ENCODE assay signal across 11 cellular contexts in the genomic region with DNA sequence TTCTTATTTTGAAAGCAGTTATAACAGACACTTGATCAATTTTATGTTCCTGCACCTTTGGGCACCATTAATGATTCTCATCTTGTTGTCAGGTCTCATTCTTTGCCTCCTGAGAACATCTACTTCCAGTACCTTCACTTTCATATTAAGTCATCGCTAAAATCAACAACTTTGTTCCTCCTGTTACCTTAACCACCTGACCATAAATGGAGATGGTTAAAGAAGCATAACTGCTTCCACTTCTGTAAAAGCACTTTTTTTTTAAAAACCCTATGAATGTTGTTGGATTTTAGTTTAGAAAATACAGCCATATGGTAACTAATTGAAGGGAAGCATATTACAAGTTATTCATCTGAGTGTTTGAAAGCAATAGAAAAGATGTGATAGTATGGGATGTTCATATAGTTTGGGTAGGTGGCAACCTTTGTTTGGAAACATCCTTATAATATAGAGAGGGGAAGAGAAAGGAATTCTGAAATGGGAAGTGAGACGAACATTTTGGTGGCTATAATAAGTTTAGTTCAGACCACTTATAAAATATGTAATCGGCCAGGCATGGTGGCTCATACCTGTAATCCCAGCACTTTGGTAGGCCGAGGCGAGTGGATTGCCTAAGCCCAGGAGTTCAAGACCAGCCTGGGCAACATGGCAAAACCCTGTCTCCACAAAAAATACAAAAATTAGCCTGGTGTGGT. TPM values are rescaled to one million over a fixed set of nuclear protein-coding genes. Genes with fewer than 3 reads are reported as not detected.
DNase-seq lines count a peak whose midpoint lies in the region; ATAC-seq and TF ChIP-seq lines count a peak whose summit lies in the region.
"Had no signal": no experiment of that assay in that cellular context is flagged by ENCODE, and none has a peak within 500 bp of the region (broad histone marks: within the 10 kb centered on the region; RNA-seq: fewer than 3 reads in every experiment).

No MANE protein-coding gene starts in this region.

- H3K4me3 Mint-ChIP-seq in activated CD4-positive, alpha-beta T cell treated with anti-CD3 and anti-CD28 coated beads for 36 hours = no peak overlapping the region
- peak overlapping the region; percentile 33 to 91 (median 74) for H3K4me3 Mint-ChIP-seq in naive B cell
- H3K4me3 Mint-ChIP-seq in osteocyte (ENCODE audit: unreplicated experiment) = no peak overlapping the region
- H3K4me3 Mint-ChIP-seq in endodermal cell = no peak overlapping the region
- H3K4me3 Mint-ChIP-seq: activated T-cell treated with anti-CD3 and anti-CD28 coated beads, Interleukin-2, amount 50 U/mL, for 24 hours had no signal

- ATAC-seq in activated CD4-positive, alpha-beta T cell treated with anti-CD3 and anti-CD28 coated beads for 36 hours = peak; percentile 96
- ATAC-seq in GM21723 (IDR thresholded peaks at IDR 0.05; ENCODE audit: unreplicated experiment) = peak; percentile 97
- peak; percentile 91 for ATAC-seq in HG03442 (IDR thresholded peaks at IDR 0.05; ENCODE audit: unreplicated experiment)
- peak; percentile 99 to 100 for ATAC-seq in naive B cell (ENCODE audit: low read depth in 2 of 2)
- ATAC-seq in heart right ventricle = no peak

- H3K9me3 ChIP-seq in heart right ventricle = no peaks in the 10 kb centered on the region
- H3K9me3 ChIP-seq in endodermal cell (ENCODE audit: control insufficient read depth, low read length) = no peaks in the 10 kb centered on the region
- H3K9me3 ChIP-seq: right atrium auricular region had no signal

- H3K27me3 ChIP-seq in heart right ventricle (no peaks in the 10 kb centered on the region), endodermal cell (ENCODE audit: control insufficient read depth, insufficient read depth, low read length, poor library complexity, severe bottlenecking) (no peaks in the 10 kb centered on the region)
- H3K27me3 ChIP-seq: right atrium auricular region had no signal

- H3K9me3 Mint-ChIP-seq in activated CD4-positive, alpha-beta T cell treated with anti-CD3 and anti-CD28 coated beads for 36 hours (ENCODE audit: low read depth) = no peaks in the 10 kb centered on the region
- H3K9me3 Mint-ChIP-seq in naive B cell (peaks cover 0 to 7% (median 0%) of the 10 kb centered on the region in 7 donors), osteocyte (ENCODE audit: unreplicated experiment) (no peaks in the 10 kb centered on the region), endodermal cell (no peaks in the 10 kb centered on the region)
- H3K9me3 Mint-ChIP-seq: activated T-cell treated with anti-CD3 and anti-CD28 coated beads, Interleukin-2, amount 50 U/mL, for 24 hours had no signal

- H3K4me1 ChIP-seq in heart right ventricle (no peaks in the 10 kb centered on the region), endodermal cell (ENCODE audit: control insufficient read depth, insufficient read depth, low read length) (no peaks in the 10 kb centered on the region)
- H3K4me1 ChIP-seq: right atrium auricular region had no signal

- peak overlapping the region; percentile 71 for H3K27ac Mint-ChIP-seq in activated CD4-positive, alpha-beta T cell treated with anti-CD3 and anti-CD28 coated beads for 36 hours
- H3K27ac Mint-ChIP-seq in naive B cell (peak overlapping the region; percentile 88 to 99 (median 98)), osteocyte (ENCODE audit: unreplicated experiment) (no peak overlapping the region), endodermal cell (no peak overlapping the region)

- peaks cover 0 to 6% (median 0%) of the 10 kb centered on the region in 9 donors for H3K36me3 ChIP-seq in heart right ventricle
- no peaks in the 10 kb centered on the region for H3K36me3 ChIP-seq in endodermal cell (ENCODE audit: control insufficient read depth, insufficient read depth, low read length)
- H3K36me3 ChIP-seq: right atrium auricular region had no signal

- intact Hi-C loops in activated CD4-positive, alpha-beta T cell treated with anti-CD3 and anti-CD28 coated beads for 36 hours (cut with DNase I, micrococcal nuclease) = loop anchor here in 1 of 2 experiments (2.0 kb wide), 1 partner anchor 54 kb away; the partner anchor contains the start of gene AFG1L
- intact Hi-C loops in heart right ventricle (cut with DNase I) = no loop called here

- no peaks in the 10 kb centered on the region for H3K27me3 Mint-ChIP-seq in activated CD4-positive, alpha-beta T cell treated with anti-CD3 and anti-CD28 coated beads for 36 hours
- no peaks in the 10 kb centered on the region for H3K27me3 Mint-ChIP-seq in naive B cell
- H3K27me3 Mint-ChIP-seq in osteocyte (ENCODE audit: unreplicated experiment) = no peaks in the 10 kb centered on the region
- H3K27me3 Mint-ChIP-seq in endodermal cell (ENCODE audit: insufficient read depth) = no peaks in the 10 kb centered on the region
- H3K27me3 Mint-ChIP-seq: activated T-cell treated with anti-CD3 and anti-CD28 coated beads, Interleukin-2, amount 50 U/mL, for 24 hours had no signal

- peaks cover 10% of the 10 kb centered on the region for H3K36me3 Mint-ChIP-seq in activated CD4-positive, alpha-beta T cell treated with anti-CD3 and anti-CD28 coated beads for 36 hours (ENCODE audit: low read depth)
- peaks cover 0 to 6% of the 10 kb centered on the region in 2 donors for H3K36me3 Mint-ChIP-seq in naive B cell
- peaks cover 5% of the 10 kb centered on the region for H3K36me3 Mint-ChIP-seq in osteocyte (ENCODE audit: unreplicated experiment)
- H3K36me3 Mint-ChIP-seq in endodermal cell (ENCODE audit: low read depth) = peaks cover 5% of the 10 kb centered on the region

- TF ChIP-seq CTCF in heart right ventricle (IDR thresholded peaks at IDR 0.05) (no peak), osteocyte (IDR thresholded peaks at IDR 0.05) (no peak), endodermal cell (conservative IDR thresholded peaks at IDR 0.05) (no peak)

- WGBS in heart right ventricle, 2 donors = 90 to 95% methylated on average over 5 of the region's 5 CpGs
- 88 to 94% methylated on average over 3 to 5 of the region's 5 CpGs for WGBS in endodermal cell (ENCODE audit: insufficient coverage in 1 of 2, insufficient read length in 1 of 2), 2 experiments

- no peak overlapping the region for H3K9ac ChIP-seq in endodermal cell (ENCODE audit: extremely low read depth, low read length, poor library complexity, severe bottlenecking)

- no peak for DNase-seq in activated CD4-positive, alpha-beta T cell treated with anti-CD3 and anti-CD28 coated beads for 36 hours
- no peak for DNase-seq in activated CD4-positive, alpha-beta T cell treated with anti-CD3 and anti-CD28 coated beads, Interleukin-2, amount 50 U/mL, for 48 hours
- DNase-seq in naive B cell (peak; percentile 74), heart right ventricle (no peak), osteocyte (ENCODE audit: extremely low spot score, unreplicated experiment) (no peak), endodermal cell (no peak)
- DNase-seq: activated T-cell treated with anti-CD3 and anti-CD28 coated beads, Interleukin-2, amount 50 U/mL, for 24 hours; SHP77 treated with DMSO at 0.1 percent for 48 hours had no signal

- H3K4me3 ChIP-seq in heart right ventricle = no peak overlapping the region
- H3K4me3 ChIP-seq in endodermal cell (ENCODE audit: low read length) = no peak overlapping the region
- H3K4me3 ChIP-seq: right atrium auricular region had no signal

- CTCF ChIA-PET in activated CD4-positive, alpha-beta T cell treated with anti-CD3 and anti-CD28 coated beads for 36 hours (lab: Charles Lee) = interaction anchor here (0.7 to 0.8 kb wide), 2 partner anchors 27 to 132 kb away, joined by 3 to 4 read pairs; no protein-coding TSS in a partner anchor

- H3K27ac ChIP-seq in heart right ventricle = no peak overlapping the region
- no peak overlapping the region for H3K27ac ChIP-seq in endodermal cell (ENCODE audit: low read depth, low read length)
- H3K27ac ChIP-seq: right atrium auricular region had no signal

- POLR2A ChIA-PET in activated CD4-positive, alpha-beta T cell treated with anti-CD3 and anti-CD28 coated beads for 36 hours (lab: Charles Lee) = no interaction called here

- H3K4me1 Mint-ChIP-seq in activated CD4-positive, alpha-beta T cell treated with anti-CD3 and anti-CD28 coated beads for 36 hours = peaks cover 9% of the 10 kb centered on the region
- H3K4me1 Mint-ChIP-seq in naive B cell (peaks cover 11 to 36% (median 13%) of the 10 kb centered on the region in 3 donors), osteocyte (ENCODE audit: unreplicated experiment) (no peaks in the 10 kb centered on the region), endodermal cell (no peaks in the 10 kb centered on the region)

RNA-seq across cellular contexts. Expression of gene AFG1L, which starts 53.9 kb away (rescaled TPM):
- total RNA-seq in activated CD4-positive, alpha-beta T cell treated with anti-CD3 and anti-CD28 coated beads for 36 hours = 1 to 10 TPM; 6.6 TPM
- polyA plus RNA-seq in naive B cell (ENCODE audit: low read depth in 6 of 6) = 1 to 10 TPM; 2.6 to 6.8 (median 4.5) TPM
- total RNA-seq in heart right ventricle = 10 to 100 TPM in 9 of 10 donors, 1 to 10 TPM in 1; 9.2 to 18.8 (median 14.0) TPM
- polyA plus RNA-seq in heart right ventricle = 1 to 10 TPM; 1.9 to 4.3 TPM
- total RNA-seq in osteocyte = 7.3 and 9.5 TPM in 2 replicates
- total RNA-seq in endodermal cell = 10 to 100 TPM; 10.5 to 11.1 TPM
- 4.3 TPM for polyA plus RNA-seq in endodermal cell (2013, experiment 1 of 2)
- 5.6 TPM for polyA plus RNA-seq in endodermal cell (2013, experiment 2 of 2)

Comparison
In these comparisons a context has a peak if more than half of its experiments do, and no peak if none do; other contexts are left out.
1. ATAC-seq: peak in activated CD4-positive, alpha-beta T cell treated with anti-CD3 and anti-CD28 coated beads for 36 hours (single experiment), GM21723 (single experiment), HG03442 (single experiment) and naive B cell (2 of 2); none in heart right ventricle (0 of 8).
2. H3K27ac Mint-ChIP-seq: peak in activated CD4-positive, alpha-beta T cell treated with anti-CD3 and anti-CD28 coated beads for 36 hours (single experiment) and naive B cell (6 of 6); none in osteocyte (single experiment) and endodermal cell (single experiment).
3. H3K4me3 Mint-ChIP-seq: peak in naive B cell (8 of 8); none in activated CD4-positive, alpha-beta T cell treated with anti-CD3 and anti-CD28 coated beads for 36 hours (single experiment), osteocyte (single experiment) and endodermal cell (single experiment).